Comparison of ENCODE assay signal across 8 cellular contexts in the genomic region with DNA sequence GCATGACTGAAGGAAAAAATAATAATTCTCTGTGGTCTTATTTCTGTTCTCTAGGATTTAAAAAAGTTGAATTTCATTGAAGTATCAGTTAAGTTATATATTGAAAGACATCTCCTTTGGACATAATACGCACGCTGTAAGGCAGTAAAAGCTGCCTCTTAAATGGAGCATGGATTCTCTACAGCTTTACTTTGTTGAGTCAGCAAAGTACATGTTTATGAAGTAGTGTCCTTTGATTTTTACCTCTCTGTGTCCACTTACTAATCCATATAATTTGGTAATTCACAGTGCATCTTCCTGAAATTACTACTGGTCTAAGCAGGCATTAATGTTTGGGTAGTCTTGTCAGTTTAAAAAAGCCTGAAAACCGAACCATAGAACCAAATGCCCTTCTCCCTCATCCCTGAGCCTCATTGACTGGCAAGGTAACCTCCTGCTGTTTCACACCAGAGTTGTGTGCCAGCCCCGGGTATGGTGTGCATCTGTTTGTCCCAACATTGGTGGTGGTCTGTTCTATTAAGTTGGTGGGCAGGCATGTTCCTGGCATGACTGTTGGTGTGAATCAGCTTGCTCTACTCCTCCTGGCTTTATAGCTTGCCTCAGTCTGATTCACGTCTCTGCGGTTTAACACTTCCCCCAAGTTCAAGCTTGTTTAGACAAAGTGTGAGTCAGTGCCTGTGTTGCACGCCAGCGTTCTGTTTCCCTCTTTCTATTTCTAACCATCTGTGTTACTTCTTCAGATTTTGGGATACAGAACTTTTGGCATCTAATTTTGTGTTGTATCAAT.
DNase-seq lines count a peak whose midpoint lies in the region; ATAC-seq lines count a peak whose summit lies in the region.

No MANE protein-coding gene starts in this region.

- peak; percentile 68 for ATAC-seq in GM18868 (IDR thresholded peaks at IDR 0.05; ENCODE audit: unreplicated experiment)
- peak; percentile 98 for ATAC-seq in effector memory CD8-positive, alpha-beta T cell (replicated peaks)
- ATAC-seq in naive thymus-derived CD8-positive, alpha-beta T cell, result peak; percentile 93
- peak; percentile 91 for ATAC-seq in stimulated activated memory B cell treated with anti-CD40 and anti-IgM and Interleukin-4, amounts not matched to agents 10 μg/mL and 1 μg/mL and 100 μg/mL, for 72 hours

- peak; percentile 93 for DNase-seq in KBM-7
- DNase-seq in activated CD8-positive, alpha-beta memory T cell treated with anti-CD3 and anti-CD28 coated beads for 1 hour (ENCODE audit: extremely low read depth in 1 of 2, low read depth in 1 of 2), result peak; percentile 27 to 41
- DNase-seq in effector memory CD8-positive, alpha-beta T cell, result peak; percentile 57 to 67 (median 65)
- DNase-seq in naive thymus-derived CD8-positive, alpha-beta T cell, result peak; percentile 7 to 72 (median 54)
- DNase-seq in D341Med (ENCODE audit: low spot score), result no peak
- no peak for DNase-seq in NCI-H526 treated with DMSO at 0.1 percent for 48 hours (lab: John Stamatoyannopoulos, UW)

- in situ Hi-C loops in KBM-7 (cut with MboI; ENCODE audit: low pct_unique_long_range_greater_than_20kb, low sequenced_read_pairs), result no loop called here

- peaks cover 24% of the 10 kb centered on the region for H3K36me3 Mint-ChIP-seq in effector memory CD8-positive, alpha-beta T cell (ENCODE audit: insufficient read depth)
- peaks cover 19 to 59% (median 21%) of the 10 kb centered on the region in 3 donors for H3K36me3 Mint-ChIP-seq in naive thymus-derived CD8-positive, alpha-beta T cell
- peaks cover 54% of the 10 kb centered on the region for H3K36me3 Mint-ChIP-seq in stimulated activated memory B cell treated with anti-CD40 and anti-IgM and Interleukin-4, amounts not matched to agents 10 μg/mL and 1 μg/mL and 100 μg/mL, for 72 hours

- POLR2A ChIA-PET in naive thymus-derived CD8-positive, alpha-beta T cell (lab: Charles Lee), result interaction anchor here (0.6 to 1.3 kb wide), 4 partner anchors 12 to 80 kb away, joined by 3 to 9 read pairs (median 4); no protein-coding TSS in a partner anchor

- H3K9me3 Mint-ChIP-seq in effector memory CD8-positive, alpha-beta T cell, result peaks cover 0 to 9% of the 10 kb centered on the region in 2 donors
- peaks cover 0 to 9% (median 5%) of the 10 kb centered on the region in 9 donors for H3K9me3 Mint-ChIP-seq in naive thymus-derived CD8-positive, alpha-beta T cell
- peaks cover 8% of the 10 kb centered on the region for H3K9me3 Mint-ChIP-seq in stimulated activated memory B cell treated with anti-CD40 and anti-IgM and Interleukin-4, amounts not matched to agents 10 μg/mL and 1 μg/mL and 100 μg/mL, for 72 hours

- no peaks in the 10 kb centered on the region for H3K27me3 Mint-ChIP-seq in effector memory CD8-positive, alpha-beta T cell
- H3K27me3 Mint-ChIP-seq in naive thymus-derived CD8-positive, alpha-beta T cell, result no peaks in the 10 kb centered on the region
- H3K27me3 Mint-ChIP-seq in stimulated activated memory B cell treated with anti-CD40 and anti-IgM and Interleukin-4, amounts not matched to agents 10 μg/mL and 1 μg/mL and 100 μg/mL, for 72 hours, result no peaks in the 10 kb centered on the region

- peak overlapping the region; percentile 51 to 56 for H3K4me3 Mint-ChIP-seq in effector memory CD8-positive, alpha-beta T cell
- peak overlapping the region; percentile 0 to 91 (median 68) for H3K4me3 Mint-ChIP-seq in naive thymus-derived CD8-positive, alpha-beta T cell
- peak overlapping the region; percentile 47 for H3K4me3 Mint-ChIP-seq in stimulated activated memory B cell treated with anti-CD40 and anti-IgM and Interleukin-4, amounts not matched to agents 10 μg/mL and 1 μg/mL and 100 μg/mL, for 72 hours

- H3K4me1 Mint-ChIP-seq in effector memory CD8-positive, alpha-beta T cell (ENCODE audit: low read depth in 2 of 2), result peaks cover 40 to 52% of the 10 kb centered on the region in 2 donors
- H3K4me1 Mint-ChIP-seq in naive thymus-derived CD8-positive, alpha-beta T cell, result peaks cover 27 to 55% (median 49%) of the 10 kb centered on the region in 4 donors
- peaks cover 44% of the 10 kb centered on the region for H3K4me1 Mint-ChIP-seq in stimulated activated memory B cell treated with anti-CD40 and anti-IgM and Interleukin-4, amounts not matched to agents 10 μg/mL and 1 μg/mL and 100 μg/mL, for 72 hours

- H3K27ac Mint-ChIP-seq in effector memory CD8-positive, alpha-beta T cell, result peak overlapping the region in 1 of 2 donors; percentile 83
- peak overlapping the region in 8 of 10 donors; percentile 65 to 93 (median 88) for H3K27ac Mint-ChIP-seq in naive thymus-derived CD8-positive, alpha-beta T cell
- no peak overlapping the region for H3K27ac Mint-ChIP-seq in stimulated activated memory B cell treated with anti-CD40 and anti-IgM and Interleukin-4, amounts not matched to agents 10 μg/mL and 1 μg/mL and 100 μg/mL, for 72 hours

Comparison
In these comparisons a context has a peak if more than half of its experiments do, and no peak if none do; other contexts are left out.
1. DNase-seq: peak in KBM-7 (single experiment), activated CD8-positive, alpha-beta memory T cell treated with anti-CD3 and anti-CD28 coated beads for 1 hour (2 of 2), effector memory CD8-positive, alpha-beta T cell (3 of 3) and naive thymus-derived CD8-positive, alpha-beta T cell (10 of 10); none in D341Med (single experiment) and NCI-H526 treated with DMSO at 0.1 percent for 48 hours (single experiment).
2. Peak in every context shown above with its lines, with median percentiles within 50 percentile points of each other: ATAC-seq and H3K4me3 Mint-ChIP-seq.